Comparison of ENCODE assay signal across 8 cellular contexts in genomic region chr7:75077552-75077951, GRCh38. TPM values are rescaled to one million over a fixed set of nuclear protein-coding genes. Genes with fewer than 3 reads are reported as not detected.
DNase-seq lines count a peak whose midpoint lies in the region; ATAC-seq, FAIRE-seq and TF ChIP-seq lines count a peak whose summit lies in the region.
"Not testable (repeated sequence)": the region's sequence is repeated elsewhere in the genome, so short reads cannot be mapped to it uniquely, and the experiment has no call there.

No MANE protein-coding gene starts in this region.

- not testable (repeated sequence) for H3K36me3 ChIP-seq in HepG2 (replicated peaks in 1 of 2; ENCODE audit: control insufficient read depth in 1 of 2, insufficient read depth in 2 of 2, low read length in 2 of 2)

- H3K79me2 ChIP-seq in HepG2 (ENCODE audit: insufficient read depth, low read length): not testable (repeated sequence)

- H4K20me1 ChIP-seq in HepG2 (ENCODE audit: insufficient read depth, low read length): not testable (repeated sequence)

- not testable (repeated sequence) for H3K4me1 ChIP-seq in HepG2 (ENCODE audit: insufficient read depth, low read length)

- intact Hi-C loops in dorsolateral prefrontal cortex (cut with DNase I); HepG2 (cut with micrococcal nuclease; ENCODE audit: unreplicated experiment): not testable (repeated sequence)

- in situ Hi-C loops in HepG2 (cut with HindIII; ENCODE audit: extremely low pct_ligation_motif_present, low pct_unique_long_range_greater_than_20kb): not testable (repeated sequence)

- H2AFZ ChIP-seq in HepG2 (ENCODE audit: low read length): not testable (repeated sequence)

- H3K9ac ChIP-seq in HepG2 (ENCODE audit: insufficient read depth, low read depth, low read length): not testable (repeated sequence)

- not testable (repeated sequence) for H3K9me3 ChIP-seq in T-helper 17 cell (ENCODE audit: control insufficient read depth, low read length, poor library complexity, severe bottlenecking); HepG2 (ENCODE audit: low read length)

- peak; percentile 97 for FAIRE-seq in HepG2 (lab: Jason Lieb, UNC)

- H3K27me3 Mint-ChIP-seq in T-helper 17 cell: not testable (repeated sequence)

- H3K4me3 Mint-ChIP-seq in T-helper 17 cell: not testable (repeated sequence)

- not testable (repeated sequence) for TF ChIP-seq POLR2A in HepG2 (IDR thresholded peaks at IDR 0.05; ENCODE audit: insufficient read depth in 1 of 2, low read depth in 2 of 2, low read length in 2 of 2)

- not testable (repeated sequence) for H3K27ac Mint-ChIP-seq in T-helper 17 cell

- not testable (repeated sequence) for H3K4me1 Mint-ChIP-seq in T-helper 17 cell

- H3K27me3 ChIP-seq in dorsolateral prefrontal cortex; HepG2 (ENCODE audit: control insufficient read depth in 1 of 2, insufficient read depth in 2 of 2, low read length in 2 of 2): not testable (repeated sequence)

- POLR2A ChIA-PET in HepG2 (lab: Yijun Ruan, JAX): not testable (repeated sequence)

- CTCF ChIA-PET in HepG2 (lab: Yijun Ruan, JAX; ENCODE audit: low intra/inter-chr PET ratio, low total read pairs): not testable (repeated sequence)

- not testable (repeated sequence) for BruUV-seq in HepG2 (replicated peaks; lab: Mats Ljungman, UMichigan)

- not testable (repeated sequence) for H3K4me3 ChIP-seq in dorsolateral prefrontal cortex; HepG2 (replicated peaks in 1 of 3; ENCODE audit: insufficient read depth in 1 of 3, low read depth in 2 of 3, low read length in 3 of 3)

- not testable (repeated sequence) for TF ChIP-seq EP300 in HepG2 (IDR thresholded peaks at IDR 0.05; ENCODE audit: low read depth in 2 of 2, low read length in 2 of 2); HepG2 (CRISPR knock-in tag; IDR thresholded peaks at IDR 0.05; ENCODE audit: borderline replicate concordance)

- DNase-seq in NCI-H2107 treated with DMSO at 0.1 percent for 48 hours (lab: John Stamatoyannopoulos, UW; ENCODE audit: unreplicated experiment) (peak; percentile 55), T-helper 17 cell (peak; percentile 50 to 68 (median 55)), activated T-cell treated with anti-CD3 and anti-CD28 coated beads for 4 hours (peak; percentile 70), dorsolateral prefrontal cortex (peak in 9 of 10 donors; percentile 25 to 90 (median 65)), ureter (ENCODE audit: low spot score) (peak; percentile 56)
- DNase-seq in HepG2 (ENCODE audit: low spot score): not testable (repeated sequence)
- DNase-seq in stimulated activated CD4-positive, alpha-beta T cell treated with anti-CD3 and anti-CD28 coated beads, Interleukin-15, amount 100 ng/mL, for 48 hours (ENCODE audit: low read depth in 2 of 2): peak; percentile 47 to 61

- peak; percentile 46; the same call in 2 of the 3 replicates for TF ChIP-seq CTCF in GM12872 (IDR thresholded peaks at IDR 0.05; ENCODE audit: insufficient read depth, low read depth, low read length)
- peak in 55 of 56 donors; percentile 28 to 71 (median 53) for TF ChIP-seq CTCF in dorsolateral prefrontal cortex (IDR thresholded peaks at IDR 0.05 in 54 of 56, conservative IDR thresholded peaks at IDR 0.05 in 2 of 56; ENCODE audit: low read depth in 1 of 56, partially characterized antibody in 56 of 56)
- peak; percentile 71 for TF ChIP-seq CTCF in HepG2 (CRISPR knock-in tag; IDR thresholded peaks at IDR 0.05)

- H3K4me2 ChIP-seq in HepG2 (ENCODE audit: low read depth, low read length): not testable (repeated sequence)

- TF ChIP-seq RAD21 in HepG2 (CRISPR knock-in tag; IDR thresholded peaks at IDR 0.05): peak; percentile 81

- 0% methylated on average over 5 of the region's 5 CpGs for WGBS in HepG2 (ENCODE audit: low lambda C conversion rate)

- H3K27ac ChIP-seq in dorsolateral prefrontal cortex; HepG2 (ENCODE audit: extremely low read length, insufficient read depth, low read length): not testable (repeated sequence)

- H3K36me3 Mint-ChIP-seq in T-helper 17 cell (ENCODE audit: low read depth): not testable (repeated sequence)

- ATAC-seq in T-helper 17 cell (peak; percentile 35), HepG2 (peak; percentile 12; the same call in 2 of the 3 replicates)

TF ChIP-seq in HepG2, 621 proteins besides CTCF, POLR2A, EP300 and RAD21:
- TF ChIP-seq STAG1 (CRISPR knock-in tag; IDR thresholded peaks at IDR 0.05) (peak; percentile 83), THRA (CRISPR knock-in tag; IDR thresholded peaks at IDR 0.05; ENCODE audit: borderline replicate concordance) (0 out of 2 replicates have a peak, but pooled peaks have one; percentile 13), SMC3 (IDR thresholded peaks at IDR 0.05; ENCODE audit: low read length) (peak; percentile 23; the same call in 1 of the 2 replicates), RXRB (CRISPR knock-in tag; IDR thresholded peaks at IDR 0.05; ENCODE audit: borderline replicate concordance) (0 out of 2 replicates have a peak, but pooled peaks have one; percentile 12)

RNA-seq across cellular contexts. Expression of gene RCC1L, which starts 4.0 kb away (rescaled TPM):
- 10 to 100 TPM; 21.1 to 23.7 TPM for total RNA-seq in T-helper 17 cell
- total RNA-seq in dorsolateral prefrontal cortex: 10 to 100 TPM; 17.7 to 32.1 (median 24.3) TPM
- 75.4 and 82.8 TPM in 2 replicates for total RNA-seq in HepG2 (2016; rRNA removed; fragmentation: Illumina TruSeq; extraction: Trizol)
- 10.8 and 11.6 TPM in 2 replicates for total RNA-seq in HepG2 (2016; cell fraction: cytosol; rRNA removed; fragmentation: Illumina TruSeq; extraction: Trizol; ENCODE audit: low read depth)
- 76.4 and 82.4 TPM in 2 replicates for total RNA-seq in HepG2 (2016; cell fraction: insoluble cytoplasmic fraction; rRNA removed; fragmentation: Illumina TruSeq; extraction: Trizol)
- total RNA-seq in HepG2 (2016; cell fraction: membrane; rRNA removed; fragmentation: Illumina TruSeq; extraction: Trizol): 30.5 and 31.7 TPM in 2 replicates
- 28.9 and 35.4 TPM in 2 replicates for total RNA-seq in HepG2 (2016; cell fraction: nucleus; rRNA removed; fragmentation: Illumina TruSeq; extraction: Trizol)
- polyA plus RNA-seq in HepG2 (2011; rRNA removed): 37.9 and 42.1 TPM in 2 replicates
- 35.9 and 39.4 TPM in 2 replicates for polyA plus RNA-seq in HepG2 (2011; cell fraction: cytosol; rRNA removed)
- 16.7 and 18.8 TPM in 2 replicates for polyA plus RNA-seq in HepG2 (2011; cell fraction: nucleus; rRNA removed)
- polyA plus RNA-seq in HepG2 (2012): 40.0 and 42.3 TPM in 2 replicates
- polyA plus RNA-seq in HepG2 (2016; cell fraction: cytosol; fragmentation: Illumina TruSeq; extraction: Trizol; ENCODE audit: low read depth): 7.9 and 8.7 TPM in 2 replicates
- 67.9 and 72.1 TPM in 2 replicates for polyA plus RNA-seq in HepG2 (2016; cell fraction: insoluble cytoplasmic fraction; fragmentation: Illumina TruSeq; extraction: Trizol; ENCODE audit: low read depth)
- 19.0 and 21.0 TPM in 2 replicates for polyA plus RNA-seq in HepG2 (2016; cell fraction: membrane; fragmentation: Illumina TruSeq; extraction: Trizol; ENCODE audit: low read depth)
- 41.1 and 42.5 TPM in 2 replicates for polyA plus RNA-seq in HepG2 (2016; cell fraction: nucleus; fragmentation: Illumina TruSeq; extraction: Trizol; ENCODE audit: insufficient read depth, low read depth)
- polyA minus RNA-seq in HepG2 (2011; rRNA and poly(A)+ RNA removed; ENCODE audit: low replicate concordance): 32.8 and 41.8 TPM in 2 replicates
- polyA minus RNA-seq in HepG2 (2011; cell fraction: cytosol; rRNA and poly(A)+ RNA removed): 15.1 and 15.4 TPM in 2 replicates
- polyA minus RNA-seq in HepG2 (2011; cell fraction: nucleus; rRNA and poly(A)+ RNA removed): 11.2 and 16.1 TPM in 2 replicates
- total RNA-seq in ureter: 33.8 TPM

RNA-seq across cellular contexts. Expression of gene GTF2IRD2B, which starts 14.8 kb away (rescaled TPM):
- total RNA-seq in T-helper 17 cell (10 to 100 TPM; 36.7 to 40.8 TPM), dorsolateral prefrontal cortex (10 to 100 TPM; 17.8 to 75.2 (median 36.7) TPM), HepG2 (2016; rRNA removed; fragmentation: Illumina TruSeq; extraction: Trizol) (6.6 and 10.0 TPM in 2 replicates), ureter (74.9 TPM)
- 24.4 and 39.4 TPM in 2 replicates for total RNA-seq in HepG2 (2016; cell fraction: cytosol; rRNA removed; fragmentation: Illumina TruSeq; extraction: Trizol; ENCODE audit: low read depth)
- total RNA-seq in HepG2 (2016; cell fraction: insoluble cytoplasmic fraction; rRNA removed; fragmentation: Illumina TruSeq; extraction: Trizol): 4.0 and 9.2 TPM in 2 replicates
- 13.4 and 17.7 TPM in 2 replicates for total RNA-seq in HepG2 (2016; cell fraction: membrane; rRNA removed; fragmentation: Illumina TruSeq; extraction: Trizol)
- 5.2 and 5.4 TPM in 2 replicates for total RNA-seq in HepG2 (2016; cell fraction: nucleus; rRNA removed; fragmentation: Illumina TruSeq; extraction: Trizol)
- 12.3 and 12.7 TPM in 2 replicates for polyA plus RNA-seq in HepG2 (2011; rRNA removed)
- 13.0 and 16.9 TPM in 2 replicates for polyA plus RNA-seq in HepG2 (2011; cell fraction: cytosol; rRNA removed)
- polyA plus RNA-seq in HepG2 (2011; cell fraction: nucleus; rRNA removed): 17.5 and 21.5 TPM in 2 replicates
- polyA plus RNA-seq in HepG2 (2012): 5.9 and 10.3 TPM in 2 replicates
- polyA plus RNA-seq in HepG2 (2016; cell fraction: cytosol; fragmentation: Illumina TruSeq; extraction: Trizol; ENCODE audit: low read depth): 47.2 and 50.8 TPM in 2 replicates
- polyA plus RNA-seq in HepG2 (2016; cell fraction: insoluble cytoplasmic fraction; fragmentation: Illumina TruSeq; extraction: Trizol; ENCODE audit: low read depth): 5.5 and 7.2 TPM in 2 replicates
- polyA plus RNA-seq in HepG2 (2016; cell fraction: membrane; fragmentation: Illumina TruSeq; extraction: Trizol; ENCODE audit: low read depth): 19.9 and 22.8 TPM in 2 replicates
- polyA plus RNA-seq in HepG2 (2016; cell fraction: nucleus; fragmentation: Illumina TruSeq; extraction: Trizol; ENCODE audit: insufficient read depth, low read depth): 13.0 and 14.6 TPM in 2 replicates
- polyA minus RNA-seq in HepG2 (2011; rRNA and poly(A)+ RNA removed; ENCODE audit: low replicate concordance): 6.5 and 10.9 TPM in 2 replicates
- polyA minus RNA-seq in HepG2 (2011; cell fraction: cytosol; rRNA and poly(A)+ RNA removed): 5.7 and 6.3 TPM in 2 replicates
- 24.6 and 25.4 TPM in 2 replicates for polyA minus RNA-seq in HepG2 (2011; cell fraction: nucleus; rRNA and poly(A)+ RNA removed)
